Comparison of ENCODE assay signal across 8 cellular contexts in genomic region chr15:24772709-24773373, GRCh38.
DNase-seq lines count a peak whose midpoint lies in the region; ATAC-seq and TF ChIP-seq lines count a peak whose summit lies in the region.

No MANE protein-coding gene starts in this region.

- TF ChIP-seq CTCF in GM13976 (IDR thresholded peaks at IDR 0.05; ENCODE audit: borderline replicate concordance, control extremely low read depth, extremely low read depth, insufficient read depth, missing control alignments) (no peak), left ventricle myocardium inferior (IDR thresholded peaks at IDR 0.05; ENCODE audit: borderline replicate concordance) (no peak), thyroid gland (IDR thresholded peaks at IDR 0.05) (no peak)

- H3K9me3 ChIP-seq in left ventricle myocardium inferior (replicated peaks) (peaks cover 44% of the 10 kb centered on the region), thyroid gland (no peaks in the 10 kb centered on the region)

- H3K4me3 ChIP-seq in left ventricle myocardium inferior (peak overlapping the region; percentile 63), thyroid gland (replicated peaks in 1 of 3) (peak overlapping the region in 1 of 3 donors; percentile 27)

- H3K27ac ChIP-seq in left ventricle myocardium inferior (replicated peaks) (peak overlapping the region; percentile 66), thyroid gland (peak overlapping the region in 1 of 3 donors; percentile 30)

- 30 to 35% methylated on average over 43 to 47 of the region's 47 CpGs for WGBS in thyroid gland, 2 donors

- in situ Hi-C loops in GM13976 (cut with MboI; ENCODE audit: low sequenced_read_pairs, unreplicated experiment): no loop called here

- H3K36me3 ChIP-seq in left ventricle myocardium inferior (no peaks in the 10 kb centered on the region), thyroid gland (no peaks in the 10 kb centered on the region)

- peak in 1 of 2 donors; percentile 60 for TF ChIP-seq POLR2A in thyroid gland (IDR thresholded peaks at IDR 0.05)

- no peak for ATAC-seq in GM21526 (IDR thresholded peaks at IDR 0.05; ENCODE audit: low FRiP score, unreplicated experiment)
- no peak for ATAC-seq in GM21515 (IDR thresholded peaks at IDR 0.05; ENCODE audit: unreplicated experiment)

- peak; percentile 32 for DNase-seq in GM13976 (ENCODE audit: low spot score)
- DNase-seq in T follicular helper cell (ENCODE audit: low read depth): peak; percentile 47
- peak; percentile 7 for DNase-seq in amniotic stem cell (lab: John Stamatoyannopoulos, UW)
- peak; percentile 69 for DNase-seq in left ventricle myocardium inferior
- DNase-seq in posterior vena cava (ENCODE audit: low spot score): peak; percentile 92
- DNase-seq in thyroid gland: peak; percentile 86 to 91

- intact Hi-C loops in left ventricle myocardium inferior (cut with micrococcal nuclease): no loop called here
- intact Hi-C loops in posterior vena cava (cut with DNase I): no loop called here
- intact Hi-C loops in thyroid gland (cut with DNase I): no loop called here

- H3K4me1 ChIP-seq in left ventricle myocardium inferior (no peaks in the 10 kb centered on the region), thyroid gland (no peaks in the 10 kb centered on the region)

- H3K27me3 ChIP-seq in left ventricle myocardium inferior (ENCODE audit: low read depth): peaks cover 65% of the 10 kb centered on the region
- H3K27me3 ChIP-seq in thyroid gland: no peaks in the 10 kb centered on the region

Comparison
In these comparisons a context has a peak if more than half of its experiments do, and no peak if none do; other contexts are left out.
1. DNase-seq: peak in every context shown above with its lines; median percentile 92 in posterior vena cava; 88 in thyroid gland; 69 in left ventricle myocardium inferior; 47 in T follicular helper cell; 32 in GM13976; 7 in amniotic stem cell.